10 cellular contexts compared by ENCODE assay signal in the genomic region with DNA sequence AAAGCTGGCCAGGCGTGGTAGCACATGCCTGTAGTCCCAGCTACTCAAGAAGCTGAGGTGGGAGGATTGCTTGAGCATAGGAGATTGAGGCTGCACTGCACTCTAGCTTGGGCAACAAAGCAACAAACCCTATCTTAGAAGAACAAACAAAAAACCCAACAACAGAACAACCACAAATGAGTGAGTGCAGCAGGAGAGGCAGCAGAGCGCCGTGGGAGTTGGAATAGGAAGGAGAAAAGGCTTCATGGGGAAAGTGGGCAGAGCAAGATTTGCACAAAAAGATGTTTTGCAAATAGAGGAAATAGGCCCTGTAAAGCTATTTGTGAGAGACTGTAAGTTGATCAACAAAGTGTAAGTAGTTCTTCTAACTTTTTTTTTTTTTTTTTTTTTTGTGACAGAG. TPM values are rescaled to one million over a fixed set of nuclear protein-coding genes. Genes with fewer than 3 reads are reported as not detected.
DNase-seq lines count a peak whose midpoint lies in the region; ATAC-seq and TF ChIP-seq lines count a peak whose summit lies in the region.
"Had no signal": no experiment of that assay in that cellular context is flagged by ENCODE, and none has a peak within 500 bp of the region (broad histone marks: within the 10 kb centered on the region; RNA-seq: fewer than 3 reads in every experiment).

No MANE protein-coding gene starts in this region.

- peak overlapping the region in 10 of 11 experiments; percentile 3 to 98 (median 54); a peak in 17 of 22 replicates for H3K4me2 ChIP-seq in BLaER1 treated with 17β-estradiol and CSF1 and Interleukin-3, amounts not matched to agents 10 nM and 100 nM
- H3K4me2 ChIP-seq: SK-N-SH had no signal

- peak overlapping the region; percentile 7 to 59 (median 51) for H3K4me3 Mint-ChIP-seq in CD8-positive, alpha-beta memory T cell
- peak overlapping the region; percentile 20 for H3K4me3 Mint-ChIP-seq in activated CD8-positive, alpha-beta T cell treated with anti-CD3 and anti-CD28 coated beads for 36 hours
- no peak overlapping the region for H3K4me3 Mint-ChIP-seq in WTC11

- no peaks in the 10 kb centered on the region for H3K27me3 ChIP-seq in BLaER1 treated with 17β-estradiol and CSF1 and Interleukin-3, amounts not matched to agents 10 nM and 100 nM
- H3K27me3 ChIP-seq in CD8-positive, alpha-beta memory T cell (ENCODE audit: insufficient read depth, low read length, poor library complexity, severe bottlenecking) = no peaks in the 10 kb centered on the region

- peaks cover 92 to 100% (median 99%) of the 10 kb centered on the region in 3 donors for H3K4me1 Mint-ChIP-seq in CD8-positive, alpha-beta memory T cell
- peaks cover 94% of the 10 kb centered on the region for H3K4me1 Mint-ChIP-seq in activated CD8-positive, alpha-beta T cell treated with anti-CD3 and anti-CD28 coated beads for 36 hours (ENCODE audit: low read depth)
- H3K4me1 Mint-ChIP-seq in WTC11 = peaks cover 4% of the 10 kb centered on the region; the same call in 1 of the 2 replicates

- H3K27ac Mint-ChIP-seq in CD8-positive, alpha-beta memory T cell = peak overlapping the region; percentile 20 to 97 (median 95)
- peak overlapping the region; percentile 90 for H3K27ac Mint-ChIP-seq in activated CD8-positive, alpha-beta T cell treated with anti-CD3 and anti-CD28 coated beads for 36 hours
- no peak overlapping the region for H3K27ac Mint-ChIP-seq in WTC11

- peaks cover 9 to 37% (median 9%) of the 10 kb centered on the region in 3 donors for H3K36me3 Mint-ChIP-seq in CD8-positive, alpha-beta memory T cell
- peaks cover 71% of the 10 kb centered on the region for H3K36me3 Mint-ChIP-seq in activated CD8-positive, alpha-beta T cell treated with anti-CD3 and anti-CD28 coated beads for 36 hours (ENCODE audit: low read depth)
- H3K36me3 Mint-ChIP-seq in WTC11 = no peaks in the 10 kb centered on the region

- H3K4me1 ChIP-seq in BLaER1 treated with 17β-estradiol and CSF1 and Interleukin-3, amounts not matched to agents 10 nM and 100 nM = peaks cover 28 to 100% (median 90%) of the 10 kb centered on the region in 10 experiments; a peak in 19 of 20 replicates
- H3K4me1 ChIP-seq in CD8-positive, alpha-beta memory T cell (ENCODE audit: insufficient read depth, low read length) = peaks cover 99% of the 10 kb centered on the region
- peaks cover 39% of the 10 kb centered on the region for H3K4me1 ChIP-seq in mucosa of descending colon (ENCODE audit: low read depth)

- peak overlapping the region in 8 of 11 experiments; percentile 24 to 100 (median 84); a peak in 14 of 22 replicates for H3K27ac ChIP-seq in BLaER1 treated with 17β-estradiol and CSF1 and Interleukin-3, amounts not matched to agents 10 nM and 100 nM
- no peak overlapping the region for H3K27ac ChIP-seq in CD8-positive, alpha-beta memory T cell (ENCODE audit: low read depth, low read length)

- TF ChIP-seq CTCF in activated CD8-positive, alpha-beta T cell treated with anti-CD3 and anti-CD28 coated beads for 36 hours (IDR thresholded peaks at IDR 0.05) = no peak
- TF ChIP-seq CTCF in mucosa of descending colon (IDR thresholded peaks at IDR 0.05) = no peak
- no peak for TF ChIP-seq CTCF in WTC11 (IDR thresholded peaks at IDR 0.05)

- no peak for ATAC-seq in activated CD8-positive, alpha-beta T cell treated with anti-CD3 and anti-CD28 coated beads for 36 hours
- ATAC-seq in mucosa of descending colon (peak; percentile 18), WTC11 (no peak), GM21737 (IDR thresholded peaks at IDR 0.05; ENCODE audit: unreplicated experiment) (no peak), GM19395 (IDR thresholded peaks at IDR 0.05; ENCODE audit: unreplicated experiment) (no peak)

- POLR2A ChIA-PET in CD8-positive, alpha-beta memory T cell (lab: Charles Lee) = interaction anchor here (0.6 to 1.3 kb wide), 3 partner anchors 13 to 1201 kb away, joined by 3 to 7 read pairs (median 6); a partner anchor contains a TSS
- POLR2A ChIA-PET in activated CD8-positive, alpha-beta T cell treated with anti-CD3 and anti-CD28 coated beads for 36 hours (lab: Charles Lee) = interaction anchor here (1.0 to 16.6 kb wide), 3 partner anchors 9 to 58 kb away, joined by 3 to 278 read pairs (median 4); a partner anchor contains a TSS
- POLR2A ChIA-PET in WTC11 (lab: Charles Lee) = no interaction called here

- no peaks in the 10 kb centered on the region for H3K9me3 Mint-ChIP-seq in CD8-positive, alpha-beta memory T cell
- no peaks in the 10 kb centered on the region for H3K9me3 Mint-ChIP-seq in activated CD8-positive, alpha-beta T cell treated with anti-CD3 and anti-CD28 coated beads for 36 hours
- no peaks in the 10 kb centered on the region for H3K9me3 Mint-ChIP-seq in WTC11

- peak overlapping the region in 5 of 11 experiments; percentile 46 to 86 (median 68); a peak in 9 of 22 replicates for H3K9ac ChIP-seq in BLaER1 treated with 17β-estradiol and CSF1 and Interleukin-3, amounts not matched to agents 10 nM and 100 nM
- H3K9ac ChIP-seq: SK-N-SH had no signal

- intact Hi-C loops in activated CD8-positive, alpha-beta T cell treated with anti-CD3 and anti-CD28 coated beads for 36 hours (cut with micrococcal nuclease) = no loop called here
- intact Hi-C loops in mucosa of descending colon (cut with DNase I, micrococcal nuclease) = no loop called here

- no peaks in the 10 kb centered on the region for H4K20me1 ChIP-seq in BLaER1 treated with 17β-estradiol and CSF1 and Interleukin-3, amounts not matched to agents 10 nM and 100 nM

- CTCF ChIA-PET in CD8-positive, alpha-beta memory T cell (lab: Charles Lee) = interaction anchor here (0.9 to 1.8 kb wide), 4 partner anchors 10 to 46 kb away, joined by 3 to 4 read pairs (median 4); a partner anchor contains a TSS
- CTCF ChIA-PET in activated CD8-positive, alpha-beta T cell treated with anti-CD3 and anti-CD28 coated beads for 36 hours (lab: Charles Lee) = interaction anchor here (1.6 to 1.9 kb wide), 3 partner anchors 8 to 54 kb away, joined by 5 to 8 read pairs (median 5); no protein-coding TSS in a partner anchor
- CTCF ChIA-PET in WTC11 (lab: Charles Lee) = interaction anchor here (0.7 to 2.9 kb wide), 4 partner anchors 12 to 361 kb away, joined by 3 to 13 read pairs (median 5); no protein-coding TSS in a partner anchor

- peaks cover 0 to 27% (median 7%) of the 10 kb centered on the region in 11 experiments; a peak in 8 of 22 replicates for H3K9me3 ChIP-seq in BLaER1 treated with 17β-estradiol and CSF1 and Interleukin-3, amounts not matched to agents 10 nM and 100 nM (replicated peaks in 1 of 11)
- H3K9me3 ChIP-seq in CD8-positive, alpha-beta memory T cell (ENCODE audit: low read length) = no peaks in the 10 kb centered on the region
- no peaks in the 10 kb centered on the region for H3K9me3 ChIP-seq in mucosa of descending colon
- H3K9me3 ChIP-seq: SK-N-SH had no signal

- no peak for DNase-seq in CD8-positive, alpha-beta memory T cell
- no peak for DNase-seq in activated CD8-positive, alpha-beta T cell treated with anti-CD3 and anti-CD28 coated beads for 36 hours
- DNase-seq in mucosa of descending colon (no peak), WTC11 (ENCODE audit: low spot score) (no peak)
- DNase-seq: COR-L47, NCI-H1092 treated with DMSO at 0.1 percent for 48 hours, SK-N-SH had no signal

- peak overlapping the region in 1 of 10 experiments; percentile 12; a peak in 2 of 20 replicates for H3K4me3 ChIP-seq in BLaER1 treated with 17β-estradiol and CSF1 and Interleukin-3, amounts not matched to agents 10 nM and 100 nM
- no peak overlapping the region for H3K4me3 ChIP-seq in CD8-positive, alpha-beta memory T cell (ENCODE audit: low read length)
- no peak overlapping the region for H3K4me3 ChIP-seq in mucosa of descending colon

- no peaks in the 10 kb centered on the region for H3K27me3 Mint-ChIP-seq in CD8-positive, alpha-beta memory T cell
- H3K27me3 Mint-ChIP-seq in activated CD8-positive, alpha-beta T cell treated with anti-CD3 and anti-CD28 coated beads for 36 hours = no peaks in the 10 kb centered on the region
- no peaks in the 10 kb centered on the region for H3K27me3 Mint-ChIP-seq in WTC11 (ENCODE audit: low read depth)

- peaks cover 13 to 56% (median 27%) of the 10 kb centered on the region in 11 experiments for H3K36me3 ChIP-seq in BLaER1 treated with 17β-estradiol and CSF1 and Interleukin-3, amounts not matched to agents 10 nM and 100 nM
- H3K36me3 ChIP-seq in CD8-positive, alpha-beta memory T cell (ENCODE audit: insufficient read depth, low read length) = peaks cover 4% of the 10 kb centered on the region
- no peaks in the 10 kb centered on the region for H3K36me3 ChIP-seq in mucosa of descending colon (ENCODE audit: low read depth)

TF ChIP-seq in WTC11, 78 proteins besides CTCF, POLR2A, EP300 and RAD21:
- TF ChIP-seq, protein P1, sequence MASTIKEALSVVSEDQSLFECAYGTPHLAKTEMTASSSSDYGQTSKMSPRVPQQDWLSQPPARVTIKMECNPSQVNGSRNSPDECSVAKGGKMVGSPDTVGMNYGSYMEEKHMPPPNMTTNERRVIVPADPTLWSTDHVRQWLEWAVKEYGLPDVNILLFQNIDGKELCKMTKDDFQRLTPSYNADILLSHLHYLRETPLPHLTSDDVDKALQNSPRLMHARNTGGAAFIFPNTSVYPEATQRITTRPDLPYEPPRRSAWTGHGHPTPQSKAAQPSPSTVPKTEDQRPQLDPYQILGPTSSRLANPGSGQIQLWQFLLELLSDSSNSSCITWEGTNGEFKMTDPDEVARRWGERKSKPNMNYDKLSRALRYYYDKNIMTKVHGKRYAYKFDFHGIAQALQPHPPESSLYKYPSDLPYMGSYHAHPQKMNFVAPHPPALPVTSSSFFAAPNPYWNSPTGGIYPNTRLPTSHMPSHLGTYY (CRISPR knock-in tag; IDR thresholded peaks at IDR 0.05) = no peak
- TF ChIP-seq SMAD3 (CRISPR knock-in tag; IDR thresholded peaks at IDR 0.05; ENCODE audit: borderline replicate concordance) (no peak), MXD4 (CRISPR knock-in tag; IDR thresholded peaks at IDR 0.05; ENCODE audit: borderline replicate concordance) (no peak), JUN (CRISPR knock-in tag; IDR thresholded peaks at IDR 0.05) (no peak), ZNF396 (CRISPR knock-in tag; IDR thresholded peaks at IDR 0.05; ENCODE audit: borderline replicate concordance) (no peak)

RNA-seq across cellular contexts. Expression of a gene that starts 19.6 kb away (rescaled TPM):
- total RNA-seq in CD8-positive, alpha-beta memory T cell = 100 to 1,000 TPM; 144 to 146 TPM
- 340 TPM for polyA plus RNA-seq in CD8-positive, alpha-beta memory T cell
- 100 to 1,000 TPM; 204 to 209 TPM for total RNA-seq in activated CD8-positive, alpha-beta T cell treated with anti-CD3 and anti-CD28 coated beads for 36 hours
- total RNA-seq in mucosa of descending colon (10 to 100 TPM; 22.0 to 35.6 (median 24.7) TPM), WTC11 (2021) (4.9 to 5.7 TPM (median 5.7 TPM) in 3 replicates)

RNA-seq across cellular contexts. Expression of a gene that starts 57.1 kb away (rescaled TPM):
- total RNA-seq in CD8-positive, alpha-beta memory T cell = 1 to 10 TPM; 5.6 to 5.9 TPM
- 2.3 TPM for polyA plus RNA-seq in CD8-positive, alpha-beta memory T cell
- total RNA-seq in activated CD8-positive, alpha-beta T cell treated with anti-CD3 and anti-CD28 coated beads for 36 hours = 1 to 10 TPM; 3.5 to 4.1 TPM
- total RNA-seq in mucosa of descending colon = 1 to 10 TPM; 1.4 to 2.1 (median 2.1) TPM
- 6.8 to 8.2 TPM (median 7.1 TPM) in 3 replicates for total RNA-seq in WTC11 (2021)
